Comparison of ENCODE assay signal across 28 cellular contexts in the genomic region with DNA sequence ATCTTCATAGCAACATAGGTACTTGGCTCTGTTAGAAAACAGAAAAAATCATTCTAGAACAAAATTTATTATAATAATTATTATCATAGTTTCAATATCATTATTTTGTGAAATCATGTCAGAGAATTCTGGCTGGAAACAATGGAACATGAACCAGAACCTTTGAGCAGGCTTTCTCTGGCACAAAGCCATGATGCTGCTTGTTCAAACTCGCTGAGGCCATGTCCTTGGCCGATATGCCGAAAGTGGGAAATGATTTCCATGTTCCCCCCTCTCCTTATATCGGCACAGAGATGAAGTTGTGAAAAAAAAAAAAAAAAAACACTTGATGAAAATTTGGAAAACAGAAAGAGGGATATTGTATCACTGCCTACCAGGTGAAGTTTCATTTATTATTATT.
"Had no signal": no experiment of that assay in that cellular context is flagged by ENCODE, and none has a peak within 500 bp of the region (broad histone marks: within the 10 kb centered on the region; RNA-seq: fewer than 3 reads in every experiment).

No MANE protein-coding gene starts in this region.

- H3K27ac ChIP-seq: ascending aorta, body of pancreas, SK-N-MC had no signal

- DNase-seq: activated B cell treated with CpG ODN at 0.5 μM for 24 hours; activated CD4-positive, alpha-beta T cell treated with anti-CD3 and anti-CD28 coated beads for 1 hour; activated CD4-positive, alpha-beta T cell treated with anti-CD3 and anti-CD28 coated beads, Interleukin-2, amount 10 ng/mL, durations not matched to agents 24 days and 14 days; activated CD4-positive, alpha-beta T cell treated with anti-CD3 and anti-CD28 coated beads, Interleukin-2, amount 50 U/mL, for 48 hours; activated CD8-positive, alpha-beta memory T cell treated with anti-CD3 and anti-CD28 coated beads, Interleukin-2, amount 10 ng/mL, durations not matched to agents 7 days and 5 days; activated effector memory CD4-positive, alpha-beta T cell treated with Interleukin-2 at 50 U/mL for 16 hours; activated naive CD4-positive, alpha-beta T cell; activated T-cell treated with anti-CD3 and anti-CD28 coated beads, Interleukin-2, amount 50 U/mL, for 24 hours; amniotic stem cell; Kasumi-1; KBM-7; NCI-H1048; NCI-H1436; NCI-H1694 treated with DMSO at 0.1 percent for 48 hours; NCI-H2029 treated with DMSO at 0.1 percent for 48 hours; NCI-H2171; NCI-H2227 treated with DMSO at 0.1 percent for 48 hours; NCI-H774; NK-92 treated with Interleukin-12 subunit alpha and Interleukin-12 subunit beta, amount 100 ng/mL, for 24 hours; OCI-M1; RPMI8226; T-cell; T-helper 2 cell; T1000 had no signal

- FAIRE-seq: TTC549 had no signal

- H3K4me3 ChIP-seq: ascending aorta, body of pancreas, SK-N-MC had no signal

- H3K36me3 ChIP-seq: ascending aorta had no signal

- H3K9me3 ChIP-seq: ascending aorta, body of pancreas had no signal

- H3K4me1 ChIP-seq: ascending aorta, body of pancreas had no signal

- H3K27me3 ChIP-seq: ascending aorta, body of pancreas had no signal
